18 cellular contexts compared by ENCODE assay signal in genomic region chr3:132643366-132643765, GRCh38. TPM values are rescaled to one million over a fixed set of nuclear protein-coding genes. Genes with fewer than 3 reads are reported as not detected.
DNase-seq lines count a peak whose midpoint lies in the region; ATAC-seq and TF ChIP-seq lines count a peak whose summit lies in the region.
"Had no signal": no experiment of that assay in that cellular context is flagged by ENCODE, and none has a peak within 500 bp of the region (broad histone marks: within the 10 kb centered on the region; RNA-seq: fewer than 3 reads in every experiment).

No MANE protein-coding gene starts in this region.

- H3K4me2 ChIP-seq in Karpas-422 (ENCODE audit: low read depth, low read length, poor library complexity, severe bottlenecking): no peak overlapping the region

- H3K9me3 ChIP-seq in Karpas-422 (ENCODE audit: low read length) (no peaks in the 10 kb centered on the region), breast epithelium (no peaks in the 10 kb centered on the region)
- H3K9me3 ChIP-seq in CD4-positive, alpha-beta T cell (ENCODE audit: control insufficient read depth, low read length): no peaks in the 10 kb centered on the region

- peaks cover 30% of the 10 kb centered on the region for H3K36me3 Mint-ChIP-seq in activated T-cell treated with anti-CD3 and anti-CD28 coated beads, Interleukin-2, amount 50 U/mL, for 24 hours (ENCODE audit: low read depth)
- peaks cover 17% of the 10 kb centered on the region for H3K36me3 Mint-ChIP-seq in activated T-cell treated with anti-CD3 and anti-CD28 coated beads, Interleukin-2, amount 50 U/mL, for 4 hours (ENCODE audit: insufficient read depth)
- peaks cover 16% of the 10 kb centered on the region for H3K36me3 Mint-ChIP-seq in activated naive CD8-positive, alpha-beta T cell treated with anti-CD3 and anti-CD28 coated beads, Interleukin-2, amount 50 U/mL, for 24 hours (ENCODE audit: low read depth)
- H3K36me3 Mint-ChIP-seq in CD4-positive, alpha-beta T cell (ENCODE audit: low read depth): peaks cover 25% of the 10 kb centered on the region

- no peaks in the 10 kb centered on the region for H3K9me3 Mint-ChIP-seq in activated T-cell treated with anti-CD3 and anti-CD28 coated beads, Interleukin-2, amount 50 U/mL, for 24 hours
- H3K9me3 Mint-ChIP-seq in activated T-cell treated with anti-CD3 and anti-CD28 coated beads, Interleukin-2, amount 50 U/mL, for 4 hours: no peaks in the 10 kb centered on the region
- no peaks in the 10 kb centered on the region for H3K9me3 Mint-ChIP-seq in activated naive CD8-positive, alpha-beta T cell treated with anti-CD3 and anti-CD28 coated beads, Interleukin-2, amount 50 U/mL, for 24 hours
- H3K9me3 Mint-ChIP-seq in CD4-positive, alpha-beta T cell: no peaks in the 10 kb centered on the region
- H3K9me3 Mint-ChIP-seq in stimulated activated naive CD8-positive, alpha-beta T cell treated with anti-CD3 and anti-CD28 coated beads, Interleukin-15, amount 100 ng/mL, for 72 hours: no peaks in the 10 kb centered on the region
- H3K9me3 Mint-ChIP-seq: CD4-positive, CD25-positive, alpha-beta regulatory T cell had no signal

- H3K36me3 ChIP-seq in Karpas-422 (ENCODE audit: insufficient read depth, low read length): no peaks in the 10 kb centered on the region; the same call in 1 of the 2 replicates
- no peaks in the 10 kb centered on the region for H3K36me3 ChIP-seq in breast epithelium

- H3K4me3 ChIP-seq in Karpas-422 (ENCODE audit: low read length) (no peak overlapping the region), breast epithelium (no peak overlapping the region)
- H3K4me3 ChIP-seq: GM23248 had no signal

- H3K9me2 ChIP-seq in Karpas-422 (replicated peaks; ENCODE audit: insufficient read depth, low read length): no peaks in the 10 kb centered on the region

- no peaks in the 10 kb centered on the region for H3K27me3 ChIP-seq in Karpas-422 (ENCODE audit: low read length)
- no peaks in the 10 kb centered on the region for H3K27me3 ChIP-seq in breast epithelium
- no peaks in the 10 kb centered on the region for H3K27me3 ChIP-seq in CD4-positive, alpha-beta T cell (ENCODE audit: control insufficient read depth, insufficient read depth, low read length)

- peak overlapping the region; percentile 5 for H3K27ac Mint-ChIP-seq in activated T-cell treated with anti-CD3 and anti-CD28 coated beads, Interleukin-2, amount 50 U/mL, for 24 hours
- H3K27ac Mint-ChIP-seq in activated naive CD8-positive, alpha-beta T cell treated with anti-CD3 and anti-CD28 coated beads, Interleukin-2, amount 50 U/mL, for 24 hours: peak overlapping the region; percentile 12
- no peak overlapping the region for H3K27ac Mint-ChIP-seq in CD4-positive, alpha-beta T cell
- H3K27ac Mint-ChIP-seq in stimulated activated naive CD8-positive, alpha-beta T cell treated with anti-CD3 and anti-CD28 coated beads, Interleukin-15, amount 100 ng/mL, for 72 hours: no peak overlapping the region

- no peaks in the 10 kb centered on the region for H4K20me1 ChIP-seq in Karpas-422 (ENCODE audit: insufficient read depth, low read depth, low read length)

- CTCF ChIA-PET in CD4-positive, alpha-beta T cell (lab: Charles Lee): interaction anchor here (0.6 to 1.5 kb wide), 2 partner anchors 18 to 23 kb away, joined by 3 read pairs; no protein-coding TSS in a partner anchor

- H3K27me3 Mint-ChIP-seq in activated T-cell treated with anti-CD3 and anti-CD28 coated beads, Interleukin-2, amount 50 U/mL, for 24 hours: no peaks in the 10 kb centered on the region
- no peaks in the 10 kb centered on the region for H3K27me3 Mint-ChIP-seq in activated T-cell treated with anti-CD3 and anti-CD28 coated beads, Interleukin-2, amount 50 U/mL, for 4 hours (ENCODE audit: low read depth)
- H3K27me3 Mint-ChIP-seq in activated naive CD8-positive, alpha-beta T cell treated with anti-CD3 and anti-CD28 coated beads, Interleukin-2, amount 50 U/mL, for 24 hours: no peaks in the 10 kb centered on the region
- no peaks in the 10 kb centered on the region for H3K27me3 Mint-ChIP-seq in CD4-positive, alpha-beta T cell
- H3K27me3 Mint-ChIP-seq in stimulated activated naive CD8-positive, alpha-beta T cell treated with anti-CD3 and anti-CD28 coated beads, Interleukin-15, amount 100 ng/mL, for 72 hours: no peaks in the 10 kb centered on the region
- H3K27me3 Mint-ChIP-seq: CD4-positive, CD25-positive, alpha-beta regulatory T cell had no signal

- H3K4me3 Mint-ChIP-seq in activated T-cell treated with anti-CD3 and anti-CD28 coated beads, Interleukin-2, amount 50 U/mL, for 24 hours: no peak overlapping the region
- H3K4me3 Mint-ChIP-seq in activated T-cell treated with anti-CD3 and anti-CD28 coated beads, Interleukin-2, amount 50 U/mL, for 4 hours: no peak overlapping the region
- H3K4me3 Mint-ChIP-seq in activated naive CD8-positive, alpha-beta T cell treated with anti-CD3 and anti-CD28 coated beads, Interleukin-2, amount 50 U/mL, for 24 hours: no peak overlapping the region
- no peak overlapping the region for H3K4me3 Mint-ChIP-seq in CD4-positive, alpha-beta T cell
- no peak overlapping the region for H3K4me3 Mint-ChIP-seq in stimulated activated naive CD8-positive, alpha-beta T cell treated with anti-CD3 and anti-CD28 coated beads, Interleukin-15, amount 100 ng/mL, for 72 hours
- H3K4me3 Mint-ChIP-seq: CD4-positive, CD25-positive, alpha-beta regulatory T cell had no signal

- 0 out of 2 replicates have a peak overlapping the region, but pooled peaks have one; percentile 7 for H2AFZ ChIP-seq in Karpas-422 (ENCODE audit: low read length)
- H2AFZ ChIP-seq: GM23248 had no signal

- H3K4me1 Mint-ChIP-seq in activated T-cell treated with anti-CD3 and anti-CD28 coated beads, Interleukin-2, amount 50 U/mL, for 24 hours (ENCODE audit: low read depth): peaks cover 6% of the 10 kb centered on the region
- H3K4me1 Mint-ChIP-seq in activated T-cell treated with anti-CD3 and anti-CD28 coated beads, Interleukin-2, amount 50 U/mL, for 4 hours (ENCODE audit: low read depth): no peaks in the 10 kb centered on the region
- peaks cover 4% of the 10 kb centered on the region for H3K4me1 Mint-ChIP-seq in activated naive CD8-positive, alpha-beta T cell treated with anti-CD3 and anti-CD28 coated beads, Interleukin-2, amount 50 U/mL, for 24 hours
- peaks cover 3% of the 10 kb centered on the region for H3K4me1 Mint-ChIP-seq in CD4-positive, alpha-beta T cell (ENCODE audit: low read depth)
- H3K4me1 Mint-ChIP-seq in stimulated activated naive CD8-positive, alpha-beta T cell treated with anti-CD3 and anti-CD28 coated beads, Interleukin-15, amount 100 ng/mL, for 72 hours: peaks cover 16% of the 10 kb centered on the region

- no peak overlapping the region for H3K9ac ChIP-seq in Karpas-422 (ENCODE audit: low read length)
- H3K9ac ChIP-seq: GM23248 had no signal

- no peak for DNase-seq in activated T-cell treated with anti-CD3 and anti-CD28 coated beads, Interleukin-2, amount 50 U/mL, for 24 hours
- DNase-seq in activated T-cell treated with anti-CD3 and anti-CD28 coated beads, Interleukin-2, amount 50 U/mL, for 4 hours: no peak
- DNase-seq in Karpas-422 (no peak), sciatic nerve (ENCODE audit: low spot score) (no peak), breast epithelium (ENCODE audit: low spot score in 2 of 2) (no peak)
- no peak for DNase-seq in activated naive CD8-positive, alpha-beta T cell treated with anti-CD3 and anti-CD28 coated beads, Interleukin-2, amount 50 U/mL, for 24 hours
- no peak for DNase-seq in CD4-positive, alpha-beta T cell
- DNase-seq in stimulated activated naive CD8-positive, alpha-beta T cell treated with anti-CD3 and anti-CD28 coated beads, Interleukin-15, amount 100 ng/mL, for 72 hours: no peak
- DNase-seq: ACHN; CD4-positive, CD25-positive, alpha-beta regulatory T cell; DND-41; GDM1; GM23248; MM.1S; NCI-H187 treated with DMSO at 0.1 percent for 48 hours; NCI-H510A treated with DMSO at 0.1 percent for 48 hours; PC-3 had no signal

- intact Hi-C loops in sciatic nerve (cut with DNase I): loop anchor here (10.0 kb wide), 1 partner anchor 109 kb away; no protein-coding TSS in a partner anchor
- intact Hi-C loops in breast epithelium (cut with DNase I; ENCODE audit: low total_unique reads): no loop called here
- intact Hi-C loops in CD4-positive, alpha-beta T cell (cut with DNase I, micrococcal nuclease): loop anchor here in 1 of 2 experiments (2.0 kb wide), 2 partner anchors 109 to 293 kb away; no protein-coding TSS in a partner anchor

- POLR2A ChIA-PET in CD4-positive, alpha-beta T cell (lab: Charles Lee): no interaction called here

- ATAC-seq in activated T-cell treated with anti-CD3 and anti-CD28 coated beads, Interleukin-2, amount 50 U/mL, for 4 hours: no peak
- no peak for ATAC-seq in activated naive CD8-positive, alpha-beta T cell treated with anti-CD3 and anti-CD28 coated beads, Interleukin-2, amount 50 U/mL, for 24 hours
- ATAC-seq in sciatic nerve: peak; percentile 13
- no peak for ATAC-seq in CD4-positive, alpha-beta T cell (ENCODE audit: poor library complexity)
- no peak for ATAC-seq in stimulated activated naive CD8-positive, alpha-beta T cell treated with anti-CD3 and anti-CD28 coated beads, Interleukin-15, amount 100 ng/mL, for 72 hours
- ATAC-seq: PC-3 had no signal

- H3K27ac ChIP-seq in Karpas-422 (ENCODE audit: low read length) (no peak overlapping the region), breast epithelium (no peak overlapping the region)
- no peak overlapping the region for H3K27ac ChIP-seq in CD4-positive, alpha-beta T cell (ENCODE audit: low read depth, low read length)
- H3K27ac ChIP-seq: GM23248 had no signal

- H3K4me1 ChIP-seq in Karpas-422 (ENCODE audit: low read length) (peaks cover 6% of the 10 kb centered on the region; the same call in 1 of the 2 replicates), breast epithelium (no peaks in the 10 kb centered on the region)

- TF ChIP-seq POLR2A in breast epithelium (IDR thresholded peaks at IDR 0.05): no peak

- peaks cover 13% of the 10 kb centered on the region; the same call in 1 of the 2 replicates for H3K79me2 ChIP-seq in Karpas-422 (ENCODE audit: low read length)

- no peak for TF ChIP-seq CTCF in breast epithelium (IDR thresholded peaks at IDR 0.05)
- TF ChIP-seq CTCF in CD4-positive, alpha-beta T cell (IDR thresholded peaks at IDR 0.05): no peak

RNA-seq across cellular contexts. Expression of gene ACAD11, which starts 16.2 kb away (rescaled TPM):
- total RNA-seq in activated T-cell treated with anti-CD3 and anti-CD28 coated beads, Interleukin-2, amount 50 U/mL, for 4 hours: 10 to 100 TPM in 2 of 3 donors, 1 to 10 TPM in 1; 6.5 to 12.1 (median 10.8) TPM
- total RNA-seq in Karpas-422 (2014; rRNA removed; shearing (Covaris generic); ENCODE audit: low replicate concordance): 16.5 and 25.0 TPM in 2 replicates
- total RNA-seq in sciatic nerve (39.2 TPM), breast epithelium (10 to 100 TPM; 30.4 to 52.0 (median 40.3) TPM)
- total RNA-seq in CD4-positive, alpha-beta T cell: 10 to 100 TPM; 26.6 to 27.9 TPM

RNA-seq across cellular contexts. Expression of gene UBA5, which starts 16.8 kb away (rescaled TPM):
- 10 to 100 TPM; 57.9 to 63.4 (median 61.1) TPM for total RNA-seq in activated T-cell treated with anti-CD3 and anti-CD28 coated beads, Interleukin-2, amount 50 U/mL, for 4 hours
- total RNA-seq in Karpas-422 (2014; rRNA removed; shearing (Covaris generic); ENCODE audit: low replicate concordance): 59.9 and 62.1 TPM in 2 replicates
- total RNA-seq in sciatic nerve (32.2 TPM), breast epithelium (10 to 100 TPM; 34.4 to 40.2 (median 37.7) TPM)
- total RNA-seq in CD4-positive, alpha-beta T cell: 10 to 100 TPM; 35.4 to 39.2 TPM

RNA-seq across cellular contexts. Expression of gene ACKR4, which starts 46.3 kb away (rescaled TPM):
- total RNA-seq in activated T-cell treated with anti-CD3 and anti-CD28 coated beads, Interleukin-2, amount 50 U/mL, for 4 hours: not detected
- total RNA-seq in Karpas-422 (2014; rRNA removed; shearing (Covaris generic); ENCODE audit: low replicate concordance): 7.4 and 8.4 TPM in 2 replicates
- 3.1 TPM for total RNA-seq in sciatic nerve
- total RNA-seq in breast epithelium: 1 to 10 TPM; 1.1 to 2.5 (median 1.6) TPM
- under 1 TPM; 0.16 to 0.17 TPM for total RNA-seq in CD4-positive, alpha-beta T cell
- total RNA-seq: PC-3, SK-MEL-5 had no signal

Comparison
In these comparisons a context has a peak if more than half of its experiments do, and no peak if none do; other contexts are left out.
1. H3K27ac Mint-ChIP-seq: peak in activated T-cell treated with anti-CD3 and anti-CD28 coated beads, Interleukin-2, amount 50 U/mL, for 24 hours (single experiment) and activated naive CD8-positive, alpha-beta T cell treated with anti-CD3 and anti-CD28 coated beads, Interleukin-2, amount 50 U/mL, for 24 hours (single experiment); none in CD4-positive, alpha-beta T cell (single experiment) and stimulated activated naive CD8-positive, alpha-beta T cell treated with anti-CD3 and anti-CD28 coated beads, Interleukin-15, amount 100 ng/mL, for 72 hours (0 of 2).